In the genomic region with DNA sequence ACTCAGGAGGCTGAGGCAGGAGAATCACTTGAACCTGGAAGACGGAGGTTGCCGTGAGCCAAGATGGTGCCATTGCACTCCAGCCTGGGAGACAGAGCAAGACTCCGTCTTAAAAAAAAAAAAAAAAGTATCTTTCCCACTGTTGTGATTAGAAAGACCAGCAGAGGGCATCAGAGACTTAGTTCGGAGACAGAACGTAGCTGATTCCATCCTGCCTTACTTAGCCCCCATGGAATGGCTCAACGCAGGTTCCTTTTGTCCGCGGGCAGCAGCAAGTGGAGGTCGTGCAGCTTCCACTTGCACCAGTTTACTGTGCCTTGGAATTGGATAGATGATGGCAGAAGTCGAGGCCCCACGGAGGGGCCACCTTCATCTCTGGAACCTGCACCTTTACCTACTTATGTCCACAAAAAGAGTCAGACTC, we compare ENCODE assay signal across 8 cellular contexts. TPM values are rescaled to one million over a fixed set of nuclear protein-coding genes. Genes with fewer than 3 reads are reported as not detected.
DNase-seq lines count a peak whose midpoint lies in the region; ATAC-seq and TF ChIP-seq lines count a peak whose summit lies in the region.

No MANE protein-coding gene starts in this region.

- no peaks in the 10 kb centered on the region for H3K27me3 ChIP-seq in colonic mucosa

- DNase-seq in stimulated activated CD4-positive, alpha-beta T cell treated with anti-CD3 and anti-CD28 coated beads, Interleukin-15, amount 100 ng/mL, for 24 hours = peak; percentile 45
- no peak for DNase-seq in stimulated activated CD4-positive, alpha-beta T cell treated with anti-CD3 and anti-CD28 coated beads, Interleukin-1b, Interleukin-23, amount 100 ng/mL, for 48 hours
- DNase-seq in NCI-H1436 (lab: John Stamatoyannopoulos, UW) = peak; percentile 87
- DNase-seq in SK-N-MC (ENCODE audit: low read depth, low spot score) = peak; percentile 81
- DNase-seq in colonic mucosa = peak; percentile 61
- DNase-seq in left colon = peak; percentile 36 to 42
- DNase-seq in superior temporal gyrus (ENCODE audit: extremely low spot score) = peak; percentile 85

- no peaks in the 10 kb centered on the region for H3K4me1 ChIP-seq in colonic mucosa

- H3K9ac ChIP-seq in SK-N-MC (ENCODE audit: insufficient read length) (peak overlapping the region; percentile 35), colonic mucosa (ENCODE audit: low read depth in 2 of 2, low read length in 2 of 2) (no peak overlapping the region)

- ATAC-seq in left colon (peak; percentile 54), HG03521 (IDR thresholded peaks at IDR 0.05; ENCODE audit: unreplicated experiment) (no peak)

- H3K4me3 ChIP-seq in SK-N-MC (peak overlapping the region; percentile 66), colonic mucosa (no peak overlapping the region)

- intact Hi-C loops in colonic mucosa (cut with DNase I) = no loop called here
- intact Hi-C loops in left colon (cut with DNase I, micrococcal nuclease) = no loop called here

- no peak overlapping the region for H3K27ac ChIP-seq in SK-N-MC
- H3K27ac ChIP-seq in colonic mucosa = no peak overlapping the region

- H3K9me3 ChIP-seq in SK-N-MC (ENCODE audit: low read depth, low read length) (no peaks in the 10 kb centered on the region), colonic mucosa (no peaks in the 10 kb centered on the region)

- H3K36me3 ChIP-seq in SK-N-MC (ENCODE audit: insufficient read depth, low read length) (no peaks in the 10 kb centered on the region), colonic mucosa (no peaks in the 10 kb centered on the region)

- peak; percentile 51 for TF ChIP-seq CTCF in colonic mucosa (IDR thresholded peaks at IDR 0.05)

RNA-seq across cellular contexts. Expression of gene TIMM29, which starts 8.1 kb away (rescaled TPM):
- total RNA-seq in colonic mucosa = 10 to 100 TPM; 25.5 to 31.5 TPM
- 10 to 100 TPM; 23.0 to 24.6 TPM for total RNA-seq in left colon

RNA-seq across cellular contexts. Expression of gene YIPF2, which starts 8.2 kb away (rescaled TPM):
- total RNA-seq in colonic mucosa (10 to 100 TPM; 64.4 to 71.3 TPM), left colon (10 to 100 TPM; 57.8 to 64.8 TPM)

RNA-seq across cellular contexts. Expression of gene SMARCA4, which starts 24.2 kb away (rescaled TPM):
- total RNA-seq in colonic mucosa = 100 to 1,000 TPM in 1 of 2 donors, 10 to 100 TPM in 1; 73.8 to 141 TPM
- total RNA-seq in left colon = 10 to 100 TPM; 68.7 to 98.6 TPM
